In the genomic region with DNA sequence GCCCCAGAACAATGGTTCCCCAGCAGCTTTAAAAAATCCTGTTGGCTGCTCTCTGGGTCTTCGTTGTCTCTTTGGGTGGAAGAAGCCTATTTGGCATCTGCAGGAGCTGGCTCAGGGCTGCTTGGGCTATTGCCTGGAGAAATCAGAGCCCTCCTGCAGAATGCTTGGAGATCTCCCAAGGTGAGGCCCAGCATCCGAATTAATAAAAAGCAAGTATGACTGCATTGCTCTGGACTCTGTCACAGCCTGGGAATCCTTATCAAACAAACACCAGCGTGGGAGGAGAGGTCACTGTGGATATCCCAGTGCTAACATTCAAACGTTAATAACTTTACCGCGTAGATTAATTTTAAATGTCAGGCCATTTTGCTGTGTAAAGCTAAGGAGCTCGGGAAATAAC, we compare ENCODE assay signal across 1 cellular context.
TF ChIP-seq lines count a peak whose summit lies in the region.

No MANE protein-coding gene starts in this region.

TF ChIP-seq in HepG2, 621 proteins besides CTCF, POLR2A, EP300 and RAD21 (continued from another document):
- TF ChIP-seq, protein P1, sequence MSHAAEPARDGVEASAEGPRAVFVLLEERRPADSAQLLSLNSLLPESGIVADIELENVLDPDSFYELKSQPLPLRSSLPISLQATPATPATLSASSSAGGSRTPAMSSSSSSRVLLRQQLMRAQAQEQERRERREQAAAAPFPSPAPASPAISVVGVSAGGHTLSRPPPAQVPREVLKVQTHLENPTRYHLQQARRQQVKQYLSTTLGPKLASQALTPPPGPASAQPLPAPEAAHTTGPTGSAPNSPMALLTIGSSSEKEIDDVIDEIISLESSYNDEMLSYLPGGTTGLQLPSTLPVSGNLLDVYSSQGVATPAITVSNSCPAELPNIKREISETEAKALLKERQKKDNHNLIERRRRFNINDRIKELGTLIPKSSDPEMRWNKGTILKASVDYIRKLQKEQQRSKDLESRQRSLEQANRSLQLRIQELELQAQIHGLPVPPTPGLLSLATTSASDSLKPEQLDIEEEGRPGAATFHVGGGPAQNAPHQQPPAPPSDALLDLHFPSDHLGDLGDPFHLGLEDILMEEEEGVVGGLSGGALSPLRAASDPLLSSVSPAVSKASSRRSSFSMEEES (CRISPR knock-in tag; IDR thresholded peaks at IDR 0.05): no peak
